Comparison of ENCODE assay signal across 9 cellular contexts in genomic region chr1:38815903-38816627, GRCh38. TPM values are rescaled to one million over a fixed set of nuclear protein-coding genes. Genes with fewer than 3 reads are reported as not detected.
DNase-seq lines count a peak whose midpoint lies in the region; ATAC-seq and TF ChIP-seq lines count a peak whose summit lies in the region.
"Had no signal": no experiment of that assay in that cellular context is flagged by ENCODE, and none has a peak within 500 bp of the region (broad histone marks: within the 10 kb centered on the region; RNA-seq: fewer than 3 reads in every experiment).

No MANE protein-coding gene starts in this region.

- peaks cover 84% of the 10 kb centered on the region for H3K27me3 Mint-ChIP-seq in T-helper 1 cell treated with Interleukin-12 subunit alpha and Interleukin-12 subunit beta and Interleukin-4 antibody, amounts not matched to agents 30 μg/mL and 1 μg/mL, for 36 hours (ENCODE audit: low read depth)
- H3K27me3 Mint-ChIP-seq in osteocyte (ENCODE audit: unreplicated experiment), result peaks cover 42% of the 10 kb centered on the region

- H3K27ac ChIP-seq in psoas muscle, result no peak overlapping the region
- H3K27ac ChIP-seq: SJSA1 had no signal

- 16 to 25% (median 21%) methylated on average over 29 to 36 of the region's 36 CpGs for WGBS in psoas muscle, 3 donors

- no peak overlapping the region for H3K27ac Mint-ChIP-seq in T-helper 1 cell treated with Interleukin-12 subunit alpha and Interleukin-12 subunit beta and Interleukin-4 antibody, amounts not matched to agents 30 μg/mL and 1 μg/mL, for 36 hours
- no peak overlapping the region for H3K27ac Mint-ChIP-seq in osteocyte (ENCODE audit: unreplicated experiment)

- peaks cover 0 to 83% (median 14%) of the 10 kb centered on the region in 3 donors for H3K27me3 ChIP-seq in psoas muscle (ENCODE audit: insufficient read depth in 3 of 3, low read length in 2 of 3)
- H3K27me3 ChIP-seq: SJSA1 had no signal

- intact Hi-C loops in psoas muscle (cut with DNase I), result loop anchor here in 1 of 2 donors (5.0 kb wide), 1 partner anchor 774 kb away; no protein-coding TSS in a partner anchor

- peaks cover 5% of the 10 kb centered on the region for H3K4me1 ChIP-seq in psoas muscle

- no peak for DNase-seq in T-helper 1 cell
- peak; percentile 100 for DNase-seq in NCI-H2107 treated with DMSO at 0.1 percent for 48 hours (lab: John Stamatoyannopoulos, UW; ENCODE audit: unreplicated experiment)
- no peak for DNase-seq in osteocyte (ENCODE audit: extremely low spot score, unreplicated experiment)
- DNase-seq in psoas muscle, result no peak
- no peak for DNase-seq in activated CD8-positive, alpha-beta memory T cell treated with anti-CD3 and anti-CD28 coated beads for 24 hours

- no peak for TF ChIP-seq CTCF in osteocyte (IDR thresholded peaks at IDR 0.05)
- TF ChIP-seq CTCF in psoas muscle (IDR thresholded peaks at IDR 0.05), result no peak

- H3K4me1 Mint-ChIP-seq in T-helper 1 cell treated with Interleukin-12 subunit alpha and Interleukin-12 subunit beta and Interleukin-4 antibody, amounts not matched to agents 30 μg/mL and 1 μg/mL, for 36 hours (ENCODE audit: low read depth), result peaks cover 7% of the 10 kb centered on the region
- peaks cover 9% of the 10 kb centered on the region for H3K4me1 Mint-ChIP-seq in osteocyte (ENCODE audit: unreplicated experiment)

- no peaks in the 10 kb centered on the region for H3K9me3 Mint-ChIP-seq in T-helper 1 cell treated with Interleukin-12 subunit alpha and Interleukin-12 subunit beta and Interleukin-4 antibody, amounts not matched to agents 30 μg/mL and 1 μg/mL, for 36 hours
- H3K9me3 Mint-ChIP-seq in osteocyte (ENCODE audit: unreplicated experiment), result no peaks in the 10 kb centered on the region

- ATAC-seq in HG02571 (IDR thresholded peaks at IDR 0.05; ENCODE audit: unreplicated experiment), result peak; percentile 76
- ATAC-seq in psoas muscle, result no peak

- H3K4me3 ChIP-seq in iPS-18c (ENCODE audit: insufficient read depth, low read depth, low read length), result peak overlapping the region; percentile 12; the same call in 1 of the 2 replicates
- no peak overlapping the region for H3K4me3 ChIP-seq in psoas muscle
- H3K4me3 ChIP-seq: SJSA1 had no signal

- no peaks in the 10 kb centered on the region for H3K36me3 Mint-ChIP-seq in T-helper 1 cell treated with Interleukin-12 subunit alpha and Interleukin-12 subunit beta and Interleukin-4 antibody, amounts not matched to agents 30 μg/mL and 1 μg/mL, for 36 hours (ENCODE audit: low read depth)
- H3K36me3 Mint-ChIP-seq in osteocyte (ENCODE audit: unreplicated experiment), result no peaks in the 10 kb centered on the region

- H3K4me3 Mint-ChIP-seq in T-helper 1 cell treated with Interleukin-12 subunit alpha and Interleukin-12 subunit beta and Interleukin-4 antibody, amounts not matched to agents 30 μg/mL and 1 μg/mL, for 36 hours, result peak overlapping the region; percentile 28
- H3K4me3 Mint-ChIP-seq in osteocyte (ENCODE audit: unreplicated experiment), result no peak overlapping the region

- H3K9me3 ChIP-seq in iPS-18c (ENCODE audit: control insufficient read depth, insufficient read depth, low read length) (peaks cover 9% of the 10 kb centered on the region), psoas muscle (no peaks in the 10 kb centered on the region)

- no peaks in the 10 kb centered on the region for H3K36me3 ChIP-seq in psoas muscle (ENCODE audit: insufficient read depth in 1 of 2, low read depth in 1 of 2)
- H3K36me3 ChIP-seq: SJSA1 had no signal

RNA-seq across cellular contexts. Expression of gene RRAGC, which starts 43.5 kb away (rescaled TPM):
- total RNA-seq in osteocyte (54.3 and 63.4 TPM in 2 replicates), psoas muscle (10 to 100 TPM; 11.6 to 18.4 (median 15.6) TPM)
- 10 to 100 TPM; 13.8 to 29.3 (median 15.7) TPM for polyA plus RNA-seq in psoas muscle

RNA-seq across cellular contexts. Expression of gene MYCBP, which starts 57.1 kb away (rescaled TPM):
- 2.3 and 3.0 TPM in 2 replicates for total RNA-seq in osteocyte
- total RNA-seq in psoas muscle, result 10 to 100 TPM in 2 of 4 donors, 1 to 10 TPM in 2; 6.6 to 21.4 (median 10.5) TPM
- polyA plus RNA-seq in psoas muscle, result 10 to 100 TPM in 2 of 3 donors, 1 to 10 TPM in 1; 7.2 to 27.9 (median 11.7) TPM
